17 cellular contexts compared by ENCODE assay signal in the genomic region with DNA sequence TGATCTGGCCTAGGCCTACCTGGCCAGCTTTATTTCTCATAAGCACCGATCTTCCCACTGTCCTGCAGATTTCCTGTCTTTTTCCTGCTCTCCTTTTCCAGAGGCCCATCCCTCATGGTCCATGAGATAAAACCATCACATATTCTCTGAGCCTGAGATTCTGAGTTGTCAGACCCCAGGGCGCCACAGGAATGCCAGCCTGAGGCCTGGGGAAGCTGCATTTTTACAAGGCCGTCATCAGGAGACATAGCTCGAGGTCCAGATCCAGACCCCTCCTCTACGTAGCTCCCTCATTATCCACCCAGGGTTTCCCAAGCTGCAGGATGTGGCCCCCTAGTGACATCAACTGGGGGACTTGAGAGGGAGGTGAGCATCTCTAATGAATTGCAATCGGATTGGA.
A peak's percentile ranks its signal among the peaks of the same experiment; 100 is the strongest.
DNase-seq lines count a peak whose midpoint lies in the region; ATAC-seq and TF ChIP-seq lines count a peak whose summit lies in the region.
"Had no signal": no experiment of that assay in that cellular context is flagged by ENCODE, and none has a peak within 500 bp of the region (broad histone marks: within the 10 kb centered on the region; RNA-seq: fewer than 3 reads in every experiment).

No MANE protein-coding gene starts in this region.

- no peaks in the 10 kb centered on the region for H3K79me2 ChIP-seq in GM23338 (replicated peaks; ENCODE audit: insufficient read depth)

- H3K9me2 ChIP-seq in GM23338 (ENCODE audit: insufficient read depth), result peaks cover 27% of the 10 kb centered on the region

- intact Hi-C loops in esophagus muscularis mucosa (cut with DNase I) (no loop called here), posterior vena cava (cut with DNase I) (no loop called here)

- no peak overlapping the region for H3K27ac ChIP-seq in GM23338 (ENCODE audit: low read depth)
- H3K27ac ChIP-seq in esophagus muscularis mucosa (replicated peaks in 1 of 4), result no peak overlapping the region
- H3K27ac ChIP-seq: 22Rv1; A549; BLaER1 treated with 17β-estradiol and CSF1 and Interleukin-3, amounts not matched to agents 10 nM and 100 nM; C4-2B had no signal

- H3K4me1 Mint-ChIP-seq in GM23338, result peaks cover 8% of the 10 kb centered on the region
- H3K4me1 Mint-ChIP-seq: B cell had no signal

- H3K4me1 ChIP-seq in GM23338 (ENCODE audit: insufficient read depth), result no peaks in the 10 kb centered on the region; the same call in 1 of the 2 replicates
- no peaks in the 10 kb centered on the region for H3K4me1 ChIP-seq in esophagus muscularis mucosa
- H3K4me1 ChIP-seq: A549; BLaER1 treated with 17β-estradiol and CSF1 and Interleukin-3, amounts not matched to agents 10 nM and 100 nM; Caco-2 had no signal

- 89% methylated on average over 6 of the region's 6 CpGs for WGBS in esophagus muscularis mucosa

- H3K27ac Mint-ChIP-seq in GM23338, result no peak overlapping the region
- H3K27ac Mint-ChIP-seq: B cell; CD4-positive, alpha-beta T cell; CD8-positive, alpha-beta T cell had no signal

- TF ChIP-seq CTCF in GM23338 (conservative IDR thresholded peaks at IDR 0.05; ENCODE audit: low read depth in 2 of 2) (0 out of 4 replicates have a peak, but pooled peaks of 1 of the 2 experiments have one; percentile 16), esophagus muscularis mucosa (IDR thresholded peaks at IDR 0.05) (no peak)

- H3K36me3 ChIP-seq in GM23338 (ENCODE audit: insufficient read depth), result no peaks in the 10 kb centered on the region
- no peaks in the 10 kb centered on the region for H3K36me3 ChIP-seq in esophagus muscularis mucosa
- H3K36me3 ChIP-seq: BLaER1 treated with 17β-estradiol and CSF1 and Interleukin-3, amounts not matched to agents 10 nM and 100 nM had no signal

- H3K9me3 ChIP-seq in esophagus muscularis mucosa, result no peaks in the 10 kb centered on the region
- H3K9me3 ChIP-seq: A549 had no signal

- DNase-seq in GM23338 (ENCODE audit: low spot score) (no peak), esophagus muscularis mucosa (ENCODE audit: extremely low spot score) (peak; percentile 70), posterior vena cava (ENCODE audit: low spot score) (peak; percentile 19), T-helper 9 cell (no peak)
- no peak for DNase-seq in stimulated activated CD4-positive, alpha-beta T cell treated with anti-CD3 and anti-CD28 coated beads, Interleukin-2, amount 100 ng/mL, for 48 hours
- DNase-seq: AML-193; Caco-2; Calu3; CD4-positive, alpha-beta T cell; CD8-positive, alpha-beta T cell; DMS79 treated with DMSO at 0.1 percent for 48 hours; GF-D8 had no signal

- no peak overlapping the region for H3K4me2 ChIP-seq in GM23338
- H3K4me2 ChIP-seq: A549; BLaER1 treated with 17β-estradiol and CSF1 and Interleukin-3, amounts not matched to agents 10 nM and 100 nM had no signal

- peaks cover 19% of the 10 kb centered on the region for H3K9me3 Mint-ChIP-seq in GM23338

- no peak for TF ChIP-seq POLR2A in esophagus muscularis mucosa (IDR thresholded peaks at IDR 0.05; ENCODE audit: low read depth)

- no peaks in the 10 kb centered on the region for H4K20me1 ChIP-seq in GM23338 (replicated peaks; ENCODE audit: insufficient read depth)
- H4K20me1 ChIP-seq: BLaER1 treated with 17β-estradiol and CSF1 and Interleukin-3, amounts not matched to agents 10 nM and 100 nM had no signal

- H3K36me3 Mint-ChIP-seq in GM23338 (ENCODE audit: low read depth), result peaks cover 19% of the 10 kb centered on the region
- H3K36me3 Mint-ChIP-seq: CD8-positive, alpha-beta T cell had no signal

- H3F3A ChIP-seq in GM23338 (replicated peaks; ENCODE audit: low read depth), result no peaks in the 10 kb centered on the region

- TF ChIP-seq EP300 in esophagus muscularis mucosa (IDR thresholded peaks at IDR 0.05), result no peak

- H3K4me3 ChIP-seq in GM23338, result no peak overlapping the region
- H3K4me3 ChIP-seq in esophagus muscularis mucosa, result no peak overlapping the region
- H3K4me3 ChIP-seq: A549; BLaER1 treated with 17β-estradiol and CSF1 and Interleukin-3, amounts not matched to agents 10 nM and 100 nM had no signal

- no peak for ATAC-seq in GM23338
- ATAC-seq: A549; CD8-positive, alpha-beta T cell had no signal

- H3K27me3 ChIP-seq in GM23338 (ENCODE audit: insufficient read depth) (no peaks in the 10 kb centered on the region), esophagus muscularis mucosa (no peaks in the 10 kb centered on the region)
- H3K27me3 ChIP-seq: BLaER1 treated with 17β-estradiol and CSF1 and Interleukin-3, amounts not matched to agents 10 nM and 100 nM had no signal

- no peak overlapping the region for H3K4me3 Mint-ChIP-seq in GM23338
- H3K4me3 Mint-ChIP-seq: B cell; CD4-positive, alpha-beta T cell; CD8-positive, alpha-beta T cell had no signal

- H2AFZ ChIP-seq in GM23338, result 0 out of 2 replicates have a peak overlapping the region, but pooled peaks have one; percentile 7

- no peaks in the 10 kb centered on the region for H3K27me3 Mint-ChIP-seq in GM23338 (ENCODE audit: insufficient read depth, low read depth, poor library complexity)
- H3K27me3 Mint-ChIP-seq: B cell; CD4-positive, alpha-beta T cell had no signal

TF ChIP-seq in GM23338, 12 proteins besides CTCF, POLR2A, EP300 and RAD21 (continues in another document):
- TF ChIP-seq, protein P1, sequence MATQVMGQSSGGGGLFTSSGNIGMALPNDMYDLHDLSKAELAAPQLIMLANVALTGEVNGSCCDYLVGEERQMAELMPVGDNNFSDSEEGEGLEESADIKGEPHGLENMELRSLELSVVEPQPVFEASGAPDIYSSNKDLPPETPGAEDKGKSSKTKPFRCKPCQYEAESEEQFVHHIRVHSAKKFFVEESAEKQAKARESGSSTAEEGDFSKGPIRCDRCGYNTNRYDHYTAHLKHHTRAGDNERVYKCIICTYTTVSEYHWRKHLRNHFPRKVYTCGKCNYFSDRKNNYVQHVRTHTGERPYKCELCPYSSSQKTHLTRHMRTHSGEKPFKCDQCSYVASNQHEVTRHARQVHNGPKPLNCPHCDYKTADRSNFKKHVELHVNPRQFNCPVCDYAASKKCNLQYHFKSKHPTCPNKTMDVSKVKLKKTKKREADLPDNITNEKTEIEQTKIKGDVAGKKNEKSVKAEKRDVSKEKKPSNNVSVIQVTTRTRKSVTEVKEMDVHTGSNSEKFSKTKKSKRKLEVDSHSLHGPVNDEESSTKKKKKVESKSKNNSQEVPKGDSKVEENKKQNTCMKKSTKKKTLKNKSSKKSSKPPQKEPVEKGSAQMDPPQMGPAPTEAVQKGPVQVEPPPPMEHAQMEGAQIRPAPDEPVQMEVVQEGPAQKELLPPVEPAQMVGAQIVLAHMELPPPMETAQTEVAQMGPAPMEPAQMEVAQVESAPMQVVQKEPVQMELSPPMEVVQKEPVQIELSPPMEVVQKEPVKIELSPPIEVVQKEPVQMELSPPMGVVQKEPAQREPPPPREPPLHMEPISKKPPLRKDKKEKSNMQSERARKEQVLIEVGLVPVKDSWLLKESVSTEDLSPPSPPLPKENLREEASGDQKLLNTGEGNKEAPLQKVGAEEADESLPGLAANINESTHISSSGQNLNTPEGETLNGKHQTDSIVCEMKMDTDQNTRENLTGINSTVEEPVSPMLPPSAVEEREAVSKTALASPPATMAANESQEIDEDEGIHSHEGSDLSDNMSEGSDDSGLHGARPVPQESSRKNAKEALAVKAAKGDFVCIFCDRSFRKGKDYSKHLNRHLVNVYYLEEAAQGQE (IDR thresholded peaks at IDR 0.05; ENCODE audit: unreplicated experiment), result no peak
- TF ChIP-seq CREB1 (CRISPR knock-in tag; IDR thresholded peaks at IDR 0.05; ENCODE audit: low read depth), result no peak
- no peak for TF ChIP-seq EZH2phosphoT487 (IDR thresholded peaks at IDR 0.05; ENCODE audit: unreplicated experiment)

Comparison
In these comparisons a context has a peak if more than half of its experiments do, and no peak if none do; other contexts are left out.
1. DNase-seq: peak in esophagus muscularis mucosa (single experiment) and posterior vena cava (single experiment); none in GM23338 (single experiment), T-helper 9 cell (single experiment) and stimulated activated CD4-positive, alpha-beta T cell treated with anti-CD3 and anti-CD28 coated beads, Interleukin-2, amount 100 ng/mL, for 48 hours (0 of 2).